Comparison of ENCODE assay signal across 1 cellular context in genomic region chr2:177250461-177250860, GRCh38.
TF ChIP-seq lines count a peak whose summit lies in the region.

No MANE protein-coding gene starts in this region.

TF ChIP-seq in K562, 482 proteins besides CTCF, POLR2A, EP300 and RAD21 (continues in another document):
- no peak for TF ChIP-seq SMARCB1 (IDR thresholded peaks at IDR 0.05; ENCODE audit: insufficient read length, low read depth)
- no peak for TF ChIP-seq ZBTB34 (CRISPR knock-in tag; IDR thresholded peaks at IDR 0.05)
- TF ChIP-seq CGGBP1 (CRISPR knock-in tag; IDR thresholded peaks at IDR 0.05) = no peak
- peak; percentile 23 for TF ChIP-seq ZFP36 (IDR thresholded peaks at IDR 0.05; ENCODE audit: low read depth, low read length, partially characterized antibody)
- TF ChIP-seq ZNF384 (IDR thresholded peaks at IDR 0.05; ENCODE audit: low read depth, low read length) = no peak
- no peak for TF ChIP-seq BCL6 (CRISPR knock-in tag; IDR thresholded peaks at IDR 0.05)
- TF ChIP-seq ZNF407 (IDR thresholded peaks at IDR 0.05; ENCODE audit: low read depth) = no peak
- no peak; the same call in 1 of the 2 replicates for TF ChIP-seq ZNF175 (CRISPR knock-in tag; IDR thresholded peaks at IDR 0.05; ENCODE audit: low read depth)
- TF ChIP-seq PPARD (CRISPR knock-in tag; IDR thresholded peaks at IDR 0.05) = no peak
- no peak for TF ChIP-seq NKRF (IDR thresholded peaks at IDR 0.05; ENCODE audit: borderline replicate concordance)
- no peak for TF ChIP-seq CBX5 (IDR thresholded peaks at IDR 0.05; ENCODE audit: borderline replicate concordance, low read depth)
- peak; percentile 27; the same call in 1 of the 2 replicates for TF ChIP-seq SMARCA4 (IDR thresholded peaks at IDR 0.05)
- TF ChIP-seq ZNF584 (CRISPR knock-in tag; IDR thresholded peaks at IDR 0.05; ENCODE audit: low read depth) = no peak
- no peak for TF ChIP-seq ATF4 (CRISPR knock-in tag; IDR thresholded peaks at IDR 0.05)
- TF ChIP-seq CHD7 (IDR thresholded peaks at IDR 0.05; ENCODE audit: low read depth, low read length) = no peak
- peak; percentile 43; the same call in 1 of the 2 replicates for TF ChIP-seq DPF2 (IDR thresholded peaks at IDR 0.05)
- TF ChIP-seq GATA2 (CRISPR knock-in tag; IDR thresholded peaks at IDR 0.05) = peak; percentile 54
- no peak for TF ChIP-seq COPS2 (conservative IDR thresholded peaks at IDR 0.05)
- no peak for TF ChIP-seq JUND (IDR thresholded peaks at IDR 0.05; ENCODE audit: borderline replicate concordance, low read depth, low read length)
- peak; percentile 29; the same call in 1 of the 3 replicates for TF ChIP-seq JUND (tag; IDR thresholded peaks at IDR 0.05; ENCODE audit: borderline replicate concordance, low read depth, low read length)
- TF ChIP-seq HDAC3 (IDR thresholded peaks at IDR 0.05; ENCODE audit: borderline replicate concordance, partially characterized antibody) = no peak
- no peak for TF ChIP-seq MAZ (CRISPR knock-in tag; conservative IDR thresholded peaks at IDR 0.05 in 1 of 2, IDR thresholded peaks at IDR 0.05 in 1 of 2)
- TF ChIP-seq LARP7 (IDR thresholded peaks at IDR 0.05) = no peak
